1 cellular context compared by ENCODE assay signal in the genomic region with DNA sequence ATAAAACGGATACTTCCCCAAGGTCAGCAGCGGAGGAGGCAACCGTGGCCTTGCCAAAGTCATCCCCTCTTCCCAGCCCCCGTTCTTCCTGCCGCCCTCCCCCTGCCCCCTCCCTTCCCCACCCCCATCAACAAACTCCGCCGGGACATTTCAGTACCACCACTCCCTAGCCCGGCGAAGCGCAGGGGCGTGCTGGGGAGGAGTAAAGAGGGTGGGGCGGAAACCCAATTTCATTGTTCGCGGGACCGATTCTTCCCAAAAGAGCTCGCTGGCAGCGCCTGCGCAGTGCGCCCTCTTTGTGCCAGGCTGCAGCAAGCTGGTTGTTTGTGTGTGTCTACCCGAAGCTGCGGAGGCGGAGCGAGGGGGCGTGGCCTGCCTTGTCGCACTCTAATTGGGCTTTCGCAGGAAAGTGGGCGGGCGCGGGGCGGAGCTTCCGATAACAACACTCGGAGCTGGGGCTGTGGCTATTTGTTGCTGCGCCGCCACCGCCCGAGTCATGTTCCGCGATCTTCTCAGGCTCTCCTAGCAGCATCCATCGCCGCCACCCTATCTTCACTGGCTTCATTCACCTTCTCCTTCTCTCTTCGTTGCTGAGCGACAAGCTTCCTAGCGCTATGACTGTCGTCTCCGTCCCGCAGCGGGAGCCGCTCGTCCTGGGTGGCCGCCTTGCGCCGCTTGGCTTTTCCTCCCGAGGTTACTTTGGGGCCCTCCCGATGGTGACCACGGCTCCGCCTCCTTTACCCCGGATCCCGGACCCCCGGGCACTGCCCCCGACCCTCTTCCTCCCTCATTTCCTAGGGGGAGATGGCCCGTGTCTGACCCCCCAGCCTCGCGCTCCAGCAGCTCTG.
A peak's percentile ranks its signal among the peaks of the same experiment; 100 is the strongest.
TF ChIP-seq lines count a peak whose summit lies in the region.

A gene (plus strand): TSS at position 471 of the 848 bp plus-strand sequence. CDS start 144 bp downstream, at position 615.

TF ChIP-seq in A549, 52 proteins besides CTCF, POLR2A, EP300 and RAD21 (continued from another document):
- TF ChIP-seq, protein P1, sequence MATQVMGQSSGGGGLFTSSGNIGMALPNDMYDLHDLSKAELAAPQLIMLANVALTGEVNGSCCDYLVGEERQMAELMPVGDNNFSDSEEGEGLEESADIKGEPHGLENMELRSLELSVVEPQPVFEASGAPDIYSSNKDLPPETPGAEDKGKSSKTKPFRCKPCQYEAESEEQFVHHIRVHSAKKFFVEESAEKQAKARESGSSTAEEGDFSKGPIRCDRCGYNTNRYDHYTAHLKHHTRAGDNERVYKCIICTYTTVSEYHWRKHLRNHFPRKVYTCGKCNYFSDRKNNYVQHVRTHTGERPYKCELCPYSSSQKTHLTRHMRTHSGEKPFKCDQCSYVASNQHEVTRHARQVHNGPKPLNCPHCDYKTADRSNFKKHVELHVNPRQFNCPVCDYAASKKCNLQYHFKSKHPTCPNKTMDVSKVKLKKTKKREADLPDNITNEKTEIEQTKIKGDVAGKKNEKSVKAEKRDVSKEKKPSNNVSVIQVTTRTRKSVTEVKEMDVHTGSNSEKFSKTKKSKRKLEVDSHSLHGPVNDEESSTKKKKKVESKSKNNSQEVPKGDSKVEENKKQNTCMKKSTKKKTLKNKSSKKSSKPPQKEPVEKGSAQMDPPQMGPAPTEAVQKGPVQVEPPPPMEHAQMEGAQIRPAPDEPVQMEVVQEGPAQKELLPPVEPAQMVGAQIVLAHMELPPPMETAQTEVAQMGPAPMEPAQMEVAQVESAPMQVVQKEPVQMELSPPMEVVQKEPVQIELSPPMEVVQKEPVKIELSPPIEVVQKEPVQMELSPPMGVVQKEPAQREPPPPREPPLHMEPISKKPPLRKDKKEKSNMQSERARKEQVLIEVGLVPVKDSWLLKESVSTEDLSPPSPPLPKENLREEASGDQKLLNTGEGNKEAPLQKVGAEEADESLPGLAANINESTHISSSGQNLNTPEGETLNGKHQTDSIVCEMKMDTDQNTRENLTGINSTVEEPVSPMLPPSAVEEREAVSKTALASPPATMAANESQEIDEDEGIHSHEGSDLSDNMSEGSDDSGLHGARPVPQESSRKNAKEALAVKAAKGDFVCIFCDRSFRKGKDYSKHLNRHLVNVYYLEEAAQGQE (IDR thresholded peaks at IDR 0.05), result peak; percentile 21; the same call in 1 of the 2 replicates
